ENCODE assay signal across 14 cellular contexts in the genomic region with DNA sequence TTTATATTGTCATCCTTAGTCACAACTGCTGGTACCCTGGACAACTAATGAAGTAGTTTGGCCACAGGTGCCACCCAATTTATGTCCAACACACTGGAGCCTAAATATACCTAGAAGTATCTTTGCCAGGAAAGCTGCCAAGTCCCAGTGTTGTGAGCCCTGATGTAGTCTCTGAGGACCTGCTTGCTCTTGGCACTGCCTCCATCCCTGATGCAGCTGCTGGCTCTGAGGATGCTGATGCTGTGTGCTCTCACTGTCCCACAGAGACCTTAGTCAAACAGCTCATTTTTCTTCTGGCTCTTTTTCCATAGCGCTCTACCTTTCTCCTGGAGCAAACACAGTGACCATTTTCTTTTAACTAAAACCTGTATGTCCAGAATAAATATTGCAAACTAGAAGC.
"Had no signal": no experiment of that assay in that cellular context is flagged by ENCODE, and none has a peak within 500 bp of the region (broad histone marks: within the 10 kb centered on the region; RNA-seq: fewer than 3 reads in every experiment).

No MANE protein-coding gene starts in this region.

- H3K27me3 ChIP-seq: esophagus squamous epithelium, left lung, neutrophil, tibial artery, vagina had no signal

- H3K4me1 ChIP-seq: esophagus squamous epithelium, left lung, parathyroid adenoma, tibial artery, vagina had no signal

- H3K36me3 ChIP-seq: esophagus squamous epithelium, left lung, neutrophil, tibial artery, vagina had no signal

- H3K9me3 ChIP-seq: neutrophil, tibial artery, vagina had no signal

- DNase-seq: activated CD4-positive, alpha-beta T cell treated with anti-CD3 and anti-CD28 coated beads, Interleukin-2, amount 10 ng/mL, durations not matched to agents 7 days and 5 days; activated gamma-delta T cell treated with Interleukin-2 at 50 U/mL for 16 hours; activated naive CD8-positive, alpha-beta T cell treated with anti-CD3 and anti-CD28 coated beads, Interleukin-2, amount 10 ng/mL, durations not matched to agents 7 days and 5 days; cortex of kidney; effector CD4-positive, alpha-beta T cell; esophagus squamous epithelium; kidney; left lung; natural killer cell; tibial artery had no signal

- ATAC-seq: left lung; natural killer cell; stimulated activated memory B cell treated with anti-CD40 and anti-IgM and Interleukin-4, amounts not matched to agents 10 μg/mL and 1 μg/mL and 100 μg/mL, for 72 hours had no signal

- H3K27ac ChIP-seq: esophagus squamous epithelium, left lung, neutrophil, parathyroid adenoma, tibial artery, vagina had no signal

- H3K9ac ChIP-seq: parathyroid adenoma had no signal

- H3K4me3 ChIP-seq: esophagus squamous epithelium, left lung, tibial artery, vagina had no signal
